In the genomic region with DNA sequence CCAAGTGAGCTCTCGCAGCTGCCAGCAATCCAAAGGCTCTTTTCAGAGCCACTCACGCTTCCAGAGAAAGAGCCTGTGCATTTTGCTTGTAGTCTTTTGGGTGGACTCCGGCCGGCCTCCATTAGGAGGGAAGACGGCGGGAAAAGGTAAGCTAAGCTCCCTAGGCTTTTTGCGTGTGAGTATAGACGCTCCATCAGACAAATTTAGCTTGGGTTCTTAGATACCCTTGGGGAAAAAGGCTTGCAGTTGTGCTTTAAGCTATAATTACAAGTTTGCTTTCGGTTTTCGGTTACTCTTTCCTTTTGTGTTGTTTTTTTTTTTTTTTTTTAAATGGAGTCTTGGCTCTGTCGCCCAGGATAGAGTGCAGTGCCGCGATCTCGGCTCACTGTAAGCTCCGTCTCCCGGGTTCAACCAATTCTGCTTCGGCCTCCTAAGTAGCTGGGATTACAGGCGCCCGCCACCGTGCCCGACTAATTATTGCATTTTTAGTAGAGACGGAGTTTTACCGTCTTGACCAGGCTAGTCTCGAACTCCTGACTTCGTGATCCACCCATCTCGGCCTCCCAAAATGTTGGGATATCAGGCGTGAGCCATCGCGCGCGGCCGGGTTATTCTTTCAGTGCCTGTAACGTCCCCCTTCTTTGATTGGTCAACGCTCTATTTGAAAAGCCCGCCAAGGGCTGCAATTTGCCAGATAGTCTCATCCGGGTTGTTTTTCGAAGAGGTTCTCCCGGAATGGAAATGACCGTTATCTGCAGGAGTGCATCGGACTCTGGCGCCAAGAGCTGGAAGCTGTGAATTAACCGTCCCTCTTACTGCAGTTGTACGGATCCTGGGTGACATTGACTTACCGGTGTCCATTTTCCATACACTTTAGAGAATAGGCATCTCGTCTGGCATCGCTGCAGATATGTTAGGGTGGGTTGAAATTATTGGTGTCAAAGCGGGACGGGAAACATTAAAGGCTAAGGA, we compare ENCODE assay signal across 1 cellular context.
TF ChIP-seq lines count a peak whose summit lies in the region.

No MANE protein-coding gene starts in this region.

TF ChIP-seq in HepG2, 621 proteins besides CTCF, POLR2A, EP300 and RAD21 (continued from another document and continues in another):
- TF ChIP-seq, protein P1, sequence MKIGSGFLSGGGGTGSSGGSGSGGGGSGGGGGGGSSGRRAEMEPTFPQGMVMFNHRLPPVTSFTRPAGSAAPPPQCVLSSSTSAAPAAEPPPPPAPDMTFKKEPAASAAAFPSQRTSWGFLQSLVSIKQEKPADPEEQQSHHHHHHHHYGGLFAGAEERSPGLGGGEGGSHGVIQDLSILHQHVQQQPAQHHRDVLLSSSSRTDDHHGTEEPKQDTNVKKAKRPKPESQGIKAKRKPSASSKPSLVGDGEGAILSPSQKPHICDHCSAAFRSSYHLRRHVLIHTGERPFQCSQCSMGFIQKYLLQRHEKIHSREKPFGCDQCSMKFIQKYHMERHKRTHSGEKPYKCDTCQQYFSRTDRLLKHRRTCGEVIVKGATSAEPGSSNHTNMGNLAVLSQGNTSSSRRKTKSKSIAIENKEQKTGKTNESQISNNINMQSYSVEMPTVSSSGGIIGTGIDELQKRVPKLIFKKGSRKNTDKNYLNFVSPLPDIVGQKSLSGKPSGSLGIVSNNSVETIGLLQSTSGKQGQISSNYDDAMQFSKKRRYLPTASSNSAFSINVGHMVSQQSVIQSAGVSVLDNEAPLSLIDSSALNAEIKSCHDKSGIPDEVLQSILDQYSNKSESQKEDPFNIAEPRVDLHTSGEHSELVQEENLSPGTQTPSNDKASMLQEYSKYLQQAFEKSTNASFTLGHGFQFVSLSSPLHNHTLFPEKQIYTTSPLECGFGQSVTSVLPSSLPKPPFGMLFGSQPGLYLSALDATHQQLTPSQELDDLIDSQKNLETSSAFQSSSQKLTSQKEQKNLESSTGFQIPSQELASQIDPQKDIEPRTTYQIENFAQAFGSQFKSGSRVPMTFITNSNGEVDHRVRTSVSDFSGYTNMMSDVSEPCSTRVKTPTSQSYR (CRISPR knock-in tag; IDR thresholded peaks at IDR 0.05; ENCODE audit: borderline replicate concordance), result no peak
- TF ChIP-seq ZBTB14 (CRISPR knock-in tag; IDR thresholded peaks at IDR 0.05) (peak; percentile 43; the same call in 1 of the 2 replicates), AKAP8 (CRISPR knock-in tag; IDR thresholded peaks at IDR 0.05) (no peak), JDP2 (CRISPR knock-in tag; IDR thresholded peaks at IDR 0.05; ENCODE audit: borderline replicate concordance) (no peak; the same call in 1 of the 2 replicates), PHF8 (CRISPR knock-in tag; IDR thresholded peaks at IDR 0.05) (no peak), RBFOX2 (IDR thresholded peaks at IDR 0.05; ENCODE audit: low read depth, low read length) (peak; percentile 24), RXRA (CRISPR knock-in tag; IDR thresholded peaks at IDR 0.05) (no peak; the same call in 1 of the 2 replicates), ZNF850 (CRISPR knock-in tag; conservative IDR thresholded peaks at IDR 0.05) (no peak), NCOA5 (CRISPR knock-in tag; IDR thresholded peaks at IDR 0.05) (no peak), ZNF775 (CRISPR knock-in tag; IDR thresholded peaks at IDR 0.05; ENCODE audit: borderline replicate concordance) (no peak), ELK4 (CRISPR knock-in tag; IDR thresholded peaks at IDR 0.05; ENCODE audit: borderline replicate concordance) (no peak), NKX3-1 (CRISPR knock-in tag; IDR thresholded peaks at IDR 0.05) (0 out of 2 replicates have a peak, but pooled peaks have one; percentile 38), ZFP91 (CRISPR knock-in tag; IDR thresholded peaks at IDR 0.05; ENCODE audit: borderline replicate concordance) (no peak; the same call in 1 of the 2 replicates), PAX8 (CRISPR knock-in tag; IDR thresholded peaks at IDR 0.05; ENCODE audit: borderline replicate concordance) (no peak), ZNF17 (CRISPR knock-in tag; IDR thresholded peaks at IDR 0.05) (no peak; the same call in 1 of the 2 replicates), SKI (IDR thresholded peaks at IDR 0.05; ENCODE audit: partially characterized antibody) (no peak), ZNF3 (CRISPR knock-in tag; IDR thresholded peaks at IDR 0.05) (no peak), CEBPZ (IDR thresholded peaks at IDR 0.05; ENCODE audit: low read length) (no peak), MATR3 (CRISPR knock-in tag; IDR thresholded peaks at IDR 0.05) (no peak), TOE1 (CRISPR knock-in tag; IDR thresholded peaks at IDR 0.05) (0 out of 2 replicates have a peak, but pooled peaks have one; percentile 49), ZMYM2 (CRISPR knock-in tag; IDR thresholded peaks at IDR 0.05) (peak; percentile 66; the same call in 1 of the 2 replicates), KMT2B (CRISPR knock-in tag; IDR thresholded peaks at IDR 0.05) (0 out of 2 replicates have a peak, but pooled peaks have one; percentile 54), HCFC1 (IDR thresholded peaks at IDR 0.05; ENCODE audit: low read depth, low read length) (no peak), HNF4A (CRISPR knock-in tag; IDR thresholded peaks at IDR 0.05) (0 out of 2 replicates have a peak, but pooled peaks have one; percentile 10), TARDBP (CRISPR knock-in tag; IDR thresholded peaks at IDR 0.05) (no peak; the same call in 1 of the 2 replicates), MXI1 (IDR thresholded peaks at IDR 0.05; ENCODE audit: borderline replicate concordance, low read depth, low read length) (peak; percentile 81; the same call in 2 of the 3 replicates), RFX5 (IDR thresholded peaks at IDR 0.05; ENCODE audit: low read depth, low read length) (peak; percentile 47; the same call in 1 of the 2 replicates), ZNF484 (CRISPR knock-in tag; IDR thresholded peaks at IDR 0.05; ENCODE audit: borderline replicate concordance, low read depth) (no peak), CBX5 (CRISPR knock-in tag; IDR thresholded peaks at IDR 0.05; ENCODE audit: borderline replicate concordance) (no peak; the same call in 1 of the 2 replicates), ZNF605 (CRISPR knock-in tag; IDR thresholded peaks at IDR 0.05) (no peak), KDM3A (CRISPR knock-in tag; IDR thresholded peaks at IDR 0.05; ENCODE audit: low read depth) (no peak), KLF11 (CRISPR knock-in tag; IDR thresholded peaks at IDR 0.05) (no peak), ZFP90 (CRISPR knock-in tag; IDR thresholded peaks at IDR 0.05; ENCODE audit: borderline replicate concordance) (no peak), TAF15 (IDR thresholded peaks at IDR 0.05; ENCODE audit: low read depth, low read length, poor library complexity, severe bottlenecking) (no peak), U2AF2 (IDR thresholded peaks at IDR 0.05; ENCODE audit: low read depth, low read length) (no peak), ZNF737 (CRISPR knock-in tag; IDR thresholded peaks at IDR 0.05; ENCODE audit: borderline replicate concordance) (no peak), ZNF672 (CRISPR knock-in tag; IDR thresholded peaks at IDR 0.05) (no peak), RARG (CRISPR knock-in tag; IDR thresholded peaks at IDR 0.05; ENCODE audit: low read depth) (no peak)
- TF ChIP-seq, protein P2, sequence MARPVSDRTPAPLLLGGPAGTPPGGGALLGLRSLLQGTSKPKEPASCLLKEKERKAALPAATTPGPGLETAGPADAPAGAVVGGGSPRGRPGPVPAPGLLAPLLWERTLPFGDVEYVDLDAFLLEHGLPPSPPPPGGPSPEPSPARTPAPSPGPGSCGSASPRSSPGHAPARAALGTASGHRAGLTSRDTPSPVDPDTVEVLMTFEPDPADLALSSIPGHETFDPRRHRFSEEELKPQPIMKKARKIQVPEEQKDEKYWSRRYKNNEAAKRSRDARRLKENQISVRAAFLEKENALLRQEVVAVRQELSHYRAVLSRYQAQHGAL (CRISPR knock-in tag; IDR thresholded peaks at IDR 0.05; ENCODE audit: not compliant biosample characterization), result no peak
- TF ChIP-seq, protein P3, sequence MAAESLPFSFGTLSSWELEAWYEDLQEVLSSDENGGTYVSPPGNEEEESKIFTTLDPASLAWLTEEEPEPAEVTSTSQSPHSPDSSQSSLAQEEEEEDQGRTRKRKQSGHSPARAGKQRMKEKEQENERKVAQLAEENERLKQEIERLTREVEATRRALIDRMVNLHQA (CRISPR knock-in tag; IDR thresholded peaks at IDR 0.05), result no peak
- TF ChIP-seq, protein P4, sequence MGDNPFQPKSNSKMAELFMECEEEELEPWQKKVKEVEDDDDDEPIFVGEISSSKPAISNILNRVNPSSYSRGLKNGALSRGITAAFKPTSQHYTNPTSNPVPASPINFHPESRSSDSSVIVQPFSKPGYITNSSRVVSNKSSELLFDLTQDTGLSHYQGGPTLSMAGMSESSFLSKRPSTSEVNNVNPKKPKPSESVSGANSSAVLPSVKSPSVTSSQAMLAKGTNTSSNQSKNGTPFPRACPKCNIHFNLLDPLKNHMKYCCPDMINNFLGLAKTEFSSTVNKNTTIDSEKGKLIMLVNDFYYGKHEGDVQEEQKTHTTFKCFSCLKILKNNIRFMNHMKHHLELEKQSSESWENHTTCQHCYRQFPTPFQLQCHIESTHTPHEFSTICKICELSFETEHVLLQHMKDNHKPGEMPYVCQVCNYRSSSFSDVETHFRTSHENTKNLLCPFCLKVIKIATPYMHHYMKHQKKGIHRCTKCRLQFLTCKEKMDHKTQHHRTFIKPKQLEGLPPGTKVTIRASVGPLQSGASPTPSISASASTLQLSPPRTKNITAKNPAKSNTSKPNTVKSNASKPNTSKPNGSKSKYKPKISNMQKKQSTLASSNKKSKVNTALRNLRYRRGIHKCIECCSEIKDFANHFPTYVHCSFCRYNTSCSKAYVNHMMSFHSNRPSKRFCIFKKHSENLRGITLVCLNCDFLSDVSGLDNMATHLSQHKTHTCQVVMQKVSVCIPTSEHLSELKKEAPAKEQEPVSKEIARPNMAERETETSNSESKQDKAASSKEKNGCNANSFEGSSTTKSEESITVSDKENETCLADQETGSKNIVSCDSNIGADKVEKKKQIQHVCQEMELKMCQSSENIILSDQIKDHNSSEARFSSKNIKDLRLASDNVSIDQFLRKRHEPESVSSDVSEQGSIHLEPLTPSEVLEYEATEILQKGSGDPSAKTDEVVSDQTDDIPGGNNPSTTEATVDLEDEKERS (CRISPR knock-in tag; IDR thresholded peaks at IDR 0.05), result no peak
- TF ChIP-seq, protein P5, sequence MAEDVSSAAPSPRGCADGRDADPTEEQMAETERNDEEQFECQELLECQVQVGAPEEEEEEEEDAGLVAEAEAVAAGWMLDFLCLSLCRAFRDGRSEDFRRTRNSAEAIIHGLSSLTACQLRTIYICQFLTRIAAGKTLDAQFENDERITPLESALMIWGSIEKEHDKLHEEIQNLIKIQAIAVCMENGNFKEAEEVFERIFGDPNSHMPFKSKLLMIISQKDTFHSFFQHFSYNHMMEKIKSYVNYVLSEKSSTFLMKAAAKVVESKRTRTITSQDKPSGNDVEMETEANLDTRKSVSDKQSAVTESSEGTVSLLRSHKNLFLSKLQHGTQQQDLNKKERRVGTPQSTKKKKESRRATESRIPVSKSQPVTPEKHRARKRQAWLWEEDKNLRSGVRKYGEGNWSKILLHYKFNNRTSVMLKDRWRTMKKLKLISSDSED (CRISPR knock-in tag; IDR thresholded peaks at IDR 0.05), result no peak
- TF ChIP-seq, protein P6, sequence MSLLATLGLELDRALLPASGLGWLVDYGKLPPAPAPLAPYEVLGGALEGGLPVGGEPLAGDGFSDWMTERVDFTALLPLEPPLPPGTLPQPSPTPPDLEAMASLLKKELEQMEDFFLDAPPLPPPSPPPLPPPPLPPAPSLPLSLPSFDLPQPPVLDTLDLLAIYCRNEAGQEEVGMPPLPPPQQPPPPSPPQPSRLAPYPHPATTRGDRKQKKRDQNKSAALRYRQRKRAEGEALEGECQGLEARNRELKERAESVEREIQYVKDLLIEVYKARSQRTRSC (CRISPR knock-in tag; IDR thresholded peaks at IDR 0.05; ENCODE audit: low read depth), result no peak
